ENCODE assay signal across 27 cellular contexts in the genomic region with DNA sequence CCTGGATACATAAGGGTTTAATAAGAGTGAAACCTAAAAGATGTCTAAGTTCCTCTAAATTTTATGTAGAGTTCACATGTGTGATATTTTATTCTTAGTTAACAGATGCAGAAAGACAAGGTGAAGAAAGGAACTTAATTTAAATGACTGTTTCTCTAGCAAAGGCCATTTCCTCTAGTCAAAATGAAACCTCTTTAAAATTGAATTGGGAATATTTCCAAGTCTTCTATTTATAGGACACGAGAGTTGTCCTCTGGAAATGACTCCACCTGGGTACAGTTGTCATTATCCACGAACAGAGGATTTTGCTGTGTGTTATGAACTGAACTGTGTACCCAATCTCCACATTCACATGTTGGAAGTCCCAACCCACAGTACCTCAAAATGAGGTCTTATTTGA.
"Had no signal": no experiment of that assay in that cellular context is flagged by ENCODE, and none has a peak within 500 bp of the region (broad histone marks: within the 10 kb centered on the region; RNA-seq: fewer than 3 reads in every experiment).

No MANE protein-coding gene starts in this region.

- ATAC-seq: activated CD4-positive, alpha-beta T cell treated with anti-CD3 and anti-CD28 coated beads for 36 hours; activated CD8-positive, alpha-beta memory T cell treated with anti-CD3 and anti-CD28 coated beads, Interleukin-2, amount 10 ng/mL, durations not matched to agents 7 days and 5 days; activated CD8-positive, alpha-beta T cell treated with anti-CD3 and anti-CD28 coated beads, Interleukin-2, amount 10 ng/mL, durations not matched to agents 7 days and 5 days; activated naive CD8-positive, alpha-beta T cell treated with anti-CD3 and anti-CD28 coated beads, Interleukin-2, amount 50 U/mL, for 24 hours; body of pancreas; gastroesophageal sphincter; heart right ventricle had no signal

- H3K4me3 ChIP-seq: adrenal gland, body of pancreas, esophagus squamous epithelium, gastroesophageal sphincter, heart right ventricle, hepatocyte had no signal

- H3K27me3 ChIP-seq: adrenal gland, body of pancreas, esophagus squamous epithelium, gastroesophageal sphincter, hepatocyte had no signal

- DNase-seq: activated CD4-positive, alpha-beta memory T cell treated with anti-CD3 and anti-CD28 coated beads for 36 hours; activated CD4-positive, alpha-beta T cell treated with anti-CD3 and anti-CD28 coated beads for 36 hours; activated CD4-positive, alpha-beta T cell treated with anti-CD3 and anti-CD28 coated beads, Interleukin-2, amount 10 ng/mL, durations not matched to agents 24 days and 14 days; activated CD4-positive, CD25-positive, alpha-beta regulatory T cell; activated CD4-positive, CD25-positive, alpha-beta regulatory T cell treated with anti-CD3 and anti-CD28 coated beads, Interleukin-2, amount 50 U/mL, for 72 hours; activated CD8-positive, alpha-beta memory T cell treated with anti-CD3 and anti-CD28 coated beads, Interleukin-2, amount 10 ng/mL, durations not matched to agents 7 days and 5 days; activated CD8-positive, alpha-beta memory T cell treated with anti-CD3 and anti-CD28 coated beads, Interleukin-2, amount 50 U/mL, for 4 hours; activated CD8-positive, alpha-beta T cell treated with anti-CD3 and anti-CD28 coated beads, Interleukin-2, amount 10 ng/mL, durations not matched to agents 7 days and 5 days; activated effector memory CD4-positive, alpha-beta T cell treated with anti-CD3 and anti-CD28 coated beads, Interleukin-2, amount 50 U/mL, for 16 hours; activated naive CD4-positive, alpha-beta T cell treated with anti-CD3 and anti-CD28 coated beads for 36 hours; activated naive CD8-positive, alpha-beta T cell treated with anti-CD3 and anti-CD28 coated beads for 36 hours; activated naive CD8-positive, alpha-beta T cell treated with anti-CD3 and anti-CD28 coated beads, Interleukin-2, amount 50 U/mL, for 24 hours; activated T-cell treated with anti-CD3 and anti-CD28 coated beads, Interleukin-2, amount 50 U/mL, for 1 hour; activated T-cell treated with anti-CD3 and anti-CD28 coated beads, Interleukin-2, amount 50 U/mL, for 48 hours; adrenal gland; amygdala; aorta; body of pancreas; caudate nucleus; cortex of kidney; dermis blood vessel endothelial cell; effector CD4-positive, alpha-beta T cell; esophagus squamous epithelium; foreskin melanocyte; heart right ventricle had no signal

- H3K36me3 ChIP-seq: adrenal gland, esophagus squamous epithelium, gastroesophageal sphincter, heart right ventricle had no signal
